Comparison of ENCODE assay signal across 27 cellular contexts in genomic region chrX:64398088-64398487, GRCh38. TPM values are rescaled to one million over a fixed set of nuclear protein-coding genes. Genes with fewer than 3 reads are reported as not detected.
"Had no signal": no experiment of that assay in that cellular context is flagged by ENCODE, and none has a peak within 500 bp of the region (broad histone marks: within the 10 kb centered on the region; RNA-seq: fewer than 3 reads in every experiment).

No MANE protein-coding gene starts in this region.

- H3K27ac Mint-ChIP-seq: dendritic cell treated with granulocyte-macrophage colony-stimulating factor and Interleukin-4, amounts not matched to agents 40 ng/mL and 50 ng/mL, for 4 days; mesothelial cell of epicardium; naive B cell had no signal

- H3K4me1 ChIP-seq: colonic mucosa, gastrocnemius medialis, left lung, lower lobe of right lung had no signal

- H3K36me3 ChIP-seq: colonic mucosa, esophagus squamous epithelium, gastrocnemius medialis, heart right ventricle, left lung, lower lobe of right lung had no signal

- H3K9me3 Mint-ChIP-seq: dendritic cell treated with granulocyte-macrophage colony-stimulating factor and Interleukin-4, amounts not matched to agents 40 ng/mL and 50 ng/mL, for 4 days had no signal

- H3K4me3 ChIP-seq: colonic mucosa, dorsolateral prefrontal cortex, esophagus squamous epithelium, gastrocnemius medialis, heart right ventricle, left lung, lower lobe of right lung, mucosa of descending colon had no signal

- H3K36me3 Mint-ChIP-seq: mesothelial cell of epicardium, naive B cell had no signal

- H3K4me3 Mint-ChIP-seq: dendritic cell treated with granulocyte-macrophage colony-stimulating factor and Interleukin-4, amounts not matched to agents 40 ng/mL and 50 ng/mL, for 4 days; mesothelial cell of epicardium had no signal

- H3K27me3 ChIP-seq: colonic mucosa, esophagus squamous epithelium, gastrocnemius medialis, left lung had no signal

- H3K27ac ChIP-seq: colonic mucosa, dorsolateral prefrontal cortex, esophagus squamous epithelium, gastrocnemius medialis, heart right ventricle, left lung, lower lobe of right lung had no signal

- H3K9me3 ChIP-seq: colonic mucosa, esophagus squamous epithelium, gastrocnemius medialis, heart right ventricle, left lung, lower lobe of right lung, mucosa of descending colon had no signal

- FAIRE-seq: endothelial cell of umbilical vein, islet of Langerhans, keratinocyte had no signal

- ATAC-seq: esophagus mucosa, gastrocnemius medialis, heart right ventricle, left cardiac atrium, left lung, left ventricle myocardium superior, lower lobe of right lung, mucosa of descending colon had no signal

- H3K4me1 Mint-ChIP-seq: mesothelial cell of epicardium had no signal

- H3K27me3 Mint-ChIP-seq: dendritic cell treated with granulocyte-macrophage colony-stimulating factor and Interleukin-4, amounts not matched to agents 40 ng/mL and 50 ng/mL, for 4 days had no signal

- DNase-seq: colonic mucosa; cortex of kidney; dorsolateral prefrontal cortex; effector CD4-positive, alpha-beta T cell; effector memory CD4-positive, alpha-beta T cell; esophagus squamous epithelium; foreskin fibroblast; foreskin melanocyte; gastrocnemius medialis; glutamatergic neuron; head of caudate nucleus; heart right ventricle; hippocampal formation; left cardiac atrium; left lung; left ventricle myocardium superior; lower lobe of right lung; mesenchymal stem cell; mucosa of descending colon; naive B cell had no signal

RNA-seq across cellular contexts. Expression of gene MTMR8, which starts 2.8 kb away (rescaled TPM):
- total RNA-seq: myocyte had no signal
